Comparison of ENCODE assay signal across 15 cellular contexts in the genomic region with DNA sequence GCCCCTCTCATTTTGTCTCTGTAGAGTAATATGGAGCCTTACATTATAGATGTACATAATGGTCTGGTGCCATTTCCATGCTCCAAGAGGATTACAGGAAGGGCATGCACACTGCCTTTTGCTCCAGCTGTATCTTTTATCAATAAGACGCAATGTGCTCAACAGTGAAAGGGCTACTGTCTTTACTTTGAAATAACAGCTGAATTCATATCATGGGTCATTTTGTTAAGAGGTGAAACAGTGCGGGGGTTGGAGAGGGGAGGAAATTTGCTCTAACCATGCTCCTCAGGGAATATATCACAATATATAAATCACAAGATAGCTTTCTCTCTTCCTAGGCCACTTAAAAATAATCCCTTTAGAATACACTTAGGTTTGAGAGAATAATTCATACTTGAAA.
A peak's percentile ranks its signal among the peaks of the same experiment; 100 is the strongest.
DNase-seq lines count a peak whose midpoint lies in the region; ATAC-seq and TF ChIP-seq lines count a peak whose summit lies in the region.
"Had no signal": no experiment of that assay in that cellular context is flagged by ENCODE, and none has a peak within 500 bp of the region (broad histone marks: within the 10 kb centered on the region; RNA-seq: fewer than 3 reads in every experiment).

No MANE protein-coding gene starts in this region.

- ATAC-seq in upper lobe of left lung (ENCODE audit: low FRiP score in 2 of 2) (no peak), HG02884 (IDR thresholded peaks at IDR 0.05; ENCODE audit: unreplicated experiment) (no peak), HG02623 (IDR thresholded peaks at IDR 0.05; ENCODE audit: unreplicated experiment) (no peak)

- H3K27me3 ChIP-seq in upper lobe of left lung: no peaks in the 10 kb centered on the region
- H3K27me3 ChIP-seq: SJCRH30 had no signal

- no peaks in the 10 kb centered on the region for H3K9me3 ChIP-seq in upper lobe of left lung
- H3K9me3 ChIP-seq: SJCRH30 had no signal

- TF ChIP-seq CTCF in upper lobe of left lung (IDR thresholded peaks at IDR 0.05): no peak

- TF ChIP-seq POLR2A in upper lobe of left lung (IDR thresholded peaks at IDR 0.05): no peak

- H3K4me3 ChIP-seq in upper lobe of left lung: no peak overlapping the region
- H3K4me3 ChIP-seq: SJCRH30 had no signal

- no peak overlapping the region for H3K27ac ChIP-seq in upper lobe of left lung
- H3K27ac ChIP-seq: SJCRH30 had no signal

- H3K4me1 ChIP-seq in upper lobe of left lung: peaks cover 0 to 7% (median 2%) of the 10 kb centered on the region in 4 donors
- H3K4me1 ChIP-seq: SJCRH30 had no signal

- TF ChIP-seq EP300 in upper lobe of left lung (IDR thresholded peaks at IDR 0.05): no peak

- no peaks in the 10 kb centered on the region for H3K36me3 ChIP-seq in upper lobe of left lung
- H3K36me3 ChIP-seq: SJCRH30 had no signal

- DNase-seq in NCI-H748 (lab: John Stamatoyannopoulos, UW; ENCODE audit: unreplicated experiment) (peak; percentile 73), NCI-H748 treated with DMSO at 0.1 percent for 48 hours (lab: John Stamatoyannopoulos, UW) (no peak), NCI-H1930 (lab: John Stamatoyannopoulos, UW) (peak; percentile 21 to 64), NCI-H69 (lab: John Stamatoyannopoulos, UW) (peak; percentile 36), upper lobe of left lung (no peak), OCI-M1 (lab: John Stamatoyannopoulos, UW) (no peak)
- DNase-seq: C1 segment of cervical spinal cord, DMS53, H9, NCI-H1694, NCI-H2171 treated with DMSO at 0.1 percent for 48 hours, SJCRH30, SW 1271 had no signal

- WGBS in upper lobe of left lung, 2 donors: 97 to 100% methylated on average over 2 of the region's 2 CpGs

Comparison
In these comparisons a context has a peak if more than half of its experiments do, and no peak if none do; other contexts are left out.
1. DNase-seq: peak in NCI-H748 (single experiment), NCI-H1930 (2 of 2) and NCI-H69 (single experiment); none in NCI-H748 treated with DMSO at 0.1 percent for 48 hours (single experiment), upper lobe of left lung (0 of 2) and OCI-M1 (single experiment).